Comparison of ENCODE assay signal across 14 cellular contexts in the genomic region with DNA sequence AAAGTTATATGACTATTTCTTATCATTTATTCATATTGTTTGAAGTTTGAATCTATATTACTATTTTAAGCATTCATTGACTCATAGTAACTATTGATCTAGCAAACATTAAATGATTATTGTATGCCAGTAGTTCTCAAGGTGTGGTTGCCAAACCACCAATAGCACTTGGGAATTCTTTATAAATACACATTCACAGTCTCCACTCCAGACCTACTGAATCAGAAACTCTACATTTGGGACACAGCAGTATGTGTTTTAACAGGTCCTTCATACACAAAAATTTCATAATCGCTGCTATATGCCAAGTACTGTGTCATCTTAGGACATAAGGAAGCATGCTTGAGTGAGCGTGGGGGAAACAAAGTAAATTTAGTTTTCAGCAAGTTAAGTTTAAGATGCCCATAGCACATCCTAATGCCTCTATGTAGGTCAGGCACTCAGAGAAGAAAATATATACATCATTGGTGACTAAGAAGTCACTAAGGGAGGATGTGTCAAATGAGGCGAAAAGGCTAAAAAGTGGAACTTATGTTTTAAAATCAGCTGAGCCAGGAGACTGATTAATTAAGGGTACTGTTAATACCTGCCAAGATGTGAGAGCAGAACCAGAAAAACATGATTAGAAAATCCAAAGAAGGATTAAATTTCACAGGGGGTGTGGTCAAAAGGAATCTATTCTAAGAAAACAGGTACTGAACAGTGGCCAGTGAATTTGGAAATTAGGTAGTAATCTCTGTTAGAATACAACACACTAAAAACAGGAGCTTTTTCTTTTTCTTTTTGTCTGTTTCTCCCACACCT.
A peak's percentile ranks its signal among the peaks of the same experiment; 100 is the strongest.
DNase-seq lines count a peak whose midpoint lies in the region; ATAC-seq and TF ChIP-seq lines count a peak whose summit lies in the region.
"Had no signal": no experiment of that assay in that cellular context is flagged by ENCODE, and none has a peak within 500 bp of the region (broad histone marks: within the 10 kb centered on the region; RNA-seq: fewer than 3 reads in every experiment).

No MANE protein-coding gene starts in this region.

- H3K4me2 ChIP-seq in BLaER1 treated with 17β-estradiol and CSF1 and Interleukin-3, amounts not matched to agents 10 nM and 100 nM = peak overlapping the region; percentile 0 to 79 (median 60); a peak in 21 of 22 replicates

- no peak overlapping the region; a peak in 2 of 20 replicates for H3K4me3 ChIP-seq in BLaER1 treated with 17β-estradiol and CSF1 and Interleukin-3, amounts not matched to agents 10 nM and 100 nM
- H3K4me3 ChIP-seq in epithelial cell of esophagus (ENCODE audit: low read length) = no peak overlapping the region
- H3K4me3 ChIP-seq in retinal pigment epithelial cell (ENCODE audit: low read length) = no peak overlapping the region
- H3K4me3 ChIP-seq: GM12878 had no signal

- peak overlapping the region in 8 of 11 experiments; percentile 19 to 54 (median 37); a peak in 10 of 22 replicates for H3K27ac ChIP-seq in BLaER1 treated with 17β-estradiol and CSF1 and Interleukin-3, amounts not matched to agents 10 nM and 100 nM

- TF ChIP-seq CTCF in epithelial cell of esophagus (IDR thresholded peaks at IDR 0.05; ENCODE audit: insufficient read depth, low read depth, low read length, missing control alignments) = no peak
- TF ChIP-seq CTCF in retinal pigment epithelial cell (conservative IDR thresholded peaks at IDR 0.05; ENCODE audit: low read depth, low read length) = no peak

- H3K4me1 ChIP-seq in BLaER1 treated with 17β-estradiol and CSF1 and Interleukin-3, amounts not matched to agents 10 nM and 100 nM = peaks cover 9 to 26% (median 18%) of the 10 kb centered on the region in 10 experiments

- H3K27me3 ChIP-seq in BLaER1 treated with 17β-estradiol and CSF1 and Interleukin-3, amounts not matched to agents 10 nM and 100 nM = no peaks in the 10 kb centered on the region

- peak overlapping the region in 1 of 11 experiments; percentile 43; a peak in 1 of 22 replicates for H3K9ac ChIP-seq in BLaER1 treated with 17β-estradiol and CSF1 and Interleukin-3, amounts not matched to agents 10 nM and 100 nM

- DNase-seq in NCI-H446 treated with DMSO at 0.1 percent for 48 hours (lab: John Stamatoyannopoulos, UW) = peak; percentile 90
- DNase-seq in epithelial cell of esophagus (ENCODE audit: low read depth) = peak; percentile 1
- DNase-seq in retinal pigment epithelial cell (ENCODE audit: low read depth) = peak; percentile 51
- no peak for DNase-seq in activated CD4-positive, alpha-beta T cell treated with anti-CD3 and anti-CD28 coated beads, Interleukin-2, amount 50 U/mL, for 1 hour
- DNase-seq in dermis blood vessel endothelial cell = no peak
- DNase-seq: C1 segment of cervical spinal cord; Calu3; CD4-positive, alpha-beta T cell; DMS 273 treated with DMSO at 0.1 percent for 48 hours; GOT3; H9 had no signal

- H3K9me3 ChIP-seq in BLaER1 treated with 17β-estradiol and CSF1 and Interleukin-3, amounts not matched to agents 10 nM and 100 nM (replicated peaks in 1 of 11) = no peaks in the 10 kb centered on the region

- no peak for ATAC-seq in HG03520 (IDR thresholded peaks at IDR 0.05; ENCODE audit: unreplicated experiment)
- ATAC-seq: GM12878 had no signal

- H4K20me1 ChIP-seq in BLaER1 treated with 17β-estradiol and CSF1 and Interleukin-3, amounts not matched to agents 10 nM and 100 nM = no peaks in the 10 kb centered on the region

- no peaks in the 10 kb centered on the region for H3K36me3 ChIP-seq in BLaER1 treated with 17β-estradiol and CSF1 and Interleukin-3, amounts not matched to agents 10 nM and 100 nM

Comparison
In these comparisons a context has a peak if more than half of its experiments do, and no peak if none do; other contexts are left out.
1. DNase-seq: peak in NCI-H446 treated with DMSO at 0.1 percent for 48 hours (single experiment), epithelial cell of esophagus (single experiment) and retinal pigment epithelial cell (single experiment); none in activated CD4-positive, alpha-beta T cell treated with anti-CD3 and anti-CD28 coated beads, Interleukin-2, amount 50 U/mL, for 1 hour (single experiment) and dermis blood vessel endothelial cell (single experiment).